Comparison of ENCODE assay signal across 9 cellular contexts in genomic region chr10:62373995-62374861, GRCh38. TPM values are rescaled to one million over a fixed set of nuclear protein-coding genes. Genes with fewer than 3 reads are reported as not detected.
DNase-seq lines count a peak whose midpoint lies in the region; ATAC-seq, FAIRE-seq and TF ChIP-seq lines count a peak whose summit lies in the region.
"Had no signal": no experiment of that assay in that cellular context is flagged by ENCODE, and none has a peak within 500 bp of the region (broad histone marks: within the 10 kb centered on the region; RNA-seq: fewer than 3 reads in every experiment).

ZNF365 (plus strand) TSS chr10:62374369; CDS start chr10:62376194, 1,825 bp downstream.

- peak; percentile 80 for FAIRE-seq in urothelium cell line (lab: Jason Lieb, UNC)

- DNase-seq in GM13976 (ENCODE audit: low spot score) (peak; percentile 55), NT2/D1 (ENCODE audit: low read depth, low spot score) (no peak), glomerular visceral epithelial cell (ENCODE audit: extremely low spot score) (peak; percentile 53), omental fat pad (ENCODE audit: low spot score) (no peak), urothelium cell line (ENCODE audit: low spot score) (peak; percentile 75)
- peak; percentile 65 for DNase-seq in activated naive CD4-positive, alpha-beta T cell treated with Interleukin-2 at 50 U/mL for 16 hours

- H3K27me3 ChIP-seq in NT2/D1 (ENCODE audit: insufficient read depth, insufficient read length) = peaks cover 40% of the 10 kb centered on the region

- no peaks in the 10 kb centered on the region for H3K9me3 ChIP-seq in NT2/D1 (ENCODE audit: insufficient read depth, low read length)
- H3K9me3 ChIP-seq: adrenal gland had no signal

- H3K36me3 ChIP-seq in NT2/D1 (ENCODE audit: insufficient read depth, insufficient read length, low read length) = no peaks in the 10 kb centered on the region
- H3K36me3 ChIP-seq: adrenal gland had no signal

- TF ChIP-seq CTCF in GM13976 (IDR thresholded peaks at IDR 0.05; ENCODE audit: borderline replicate concordance, control extremely low read depth, extremely low read depth, insufficient read depth, missing control alignments) = no peak
- TF ChIP-seq CTCF in omental fat pad (IDR thresholded peaks at IDR 0.05) = no peak

- ATAC-seq in omental fat pad (ENCODE audit: low FRiP score) = peak; percentile 87
- no peak for ATAC-seq in GM21786 (IDR thresholded peaks at IDR 0.05; ENCODE audit: unreplicated experiment)
- ATAC-seq in GM19035 (IDR thresholded peaks at IDR 0.05; ENCODE audit: unreplicated experiment) = no peak

- peak within 1 kb of the TSS; percentile 17 for H3K9ac ChIP-seq in NT2/D1 (ENCODE audit: insufficient read length, low read depth)

- in situ Hi-C loops in GM13976 (cut with MboI; ENCODE audit: low sequenced_read_pairs, unreplicated experiment) = no loop called here

- H3K4me3 ChIP-seq in NT2/D1 (ENCODE audit: insufficient read length, low read depth) = peak within 1 kb of the TSS; percentile 48

- no peaks in the 10 kb centered on the region for H3K4me1 ChIP-seq in NT2/D1 (ENCODE audit: insufficient read depth, insufficient read length)
- H3K4me1 ChIP-seq: adrenal gland had no signal

RNA-seq across cellular contexts. Expression of gene ZNF365, which starts in this region (rescaled TPM):
- under 1 TPM in 2 of 4 donors, not detected in 2; 0.12 to 0.19 TPM for total RNA-seq in omental fat pad

Comparison
In these comparisons a context has a peak if more than half of its experiments do, and no peak if none do; other contexts are left out.
1. Peak in ATAC-seq in omental fat pad; RNA of the gene not detected or under 1 TPM.
2. DNase-seq: peak in GM13976 (single experiment), activated naive CD4-positive, alpha-beta T cell treated with Interleukin-2 at 50 U/mL for 16 hours (single experiment), glomerular visceral epithelial cell (single experiment) and urothelium cell line (single experiment); none in NT2/D1 (single experiment) and omental fat pad (single experiment).